Comparison of ENCODE assay signal across 8 cellular contexts in genomic region chr17:61927211-61928100, GRCh38. TPM values are rescaled to one million over a fixed set of nuclear protein-coding genes. Genes with fewer than 3 reads are reported as not detected.
DNase-seq lines count a peak whose midpoint lies in the region; TF ChIP-seq lines count a peak whose summit lies in the region.

A gene with protein sequence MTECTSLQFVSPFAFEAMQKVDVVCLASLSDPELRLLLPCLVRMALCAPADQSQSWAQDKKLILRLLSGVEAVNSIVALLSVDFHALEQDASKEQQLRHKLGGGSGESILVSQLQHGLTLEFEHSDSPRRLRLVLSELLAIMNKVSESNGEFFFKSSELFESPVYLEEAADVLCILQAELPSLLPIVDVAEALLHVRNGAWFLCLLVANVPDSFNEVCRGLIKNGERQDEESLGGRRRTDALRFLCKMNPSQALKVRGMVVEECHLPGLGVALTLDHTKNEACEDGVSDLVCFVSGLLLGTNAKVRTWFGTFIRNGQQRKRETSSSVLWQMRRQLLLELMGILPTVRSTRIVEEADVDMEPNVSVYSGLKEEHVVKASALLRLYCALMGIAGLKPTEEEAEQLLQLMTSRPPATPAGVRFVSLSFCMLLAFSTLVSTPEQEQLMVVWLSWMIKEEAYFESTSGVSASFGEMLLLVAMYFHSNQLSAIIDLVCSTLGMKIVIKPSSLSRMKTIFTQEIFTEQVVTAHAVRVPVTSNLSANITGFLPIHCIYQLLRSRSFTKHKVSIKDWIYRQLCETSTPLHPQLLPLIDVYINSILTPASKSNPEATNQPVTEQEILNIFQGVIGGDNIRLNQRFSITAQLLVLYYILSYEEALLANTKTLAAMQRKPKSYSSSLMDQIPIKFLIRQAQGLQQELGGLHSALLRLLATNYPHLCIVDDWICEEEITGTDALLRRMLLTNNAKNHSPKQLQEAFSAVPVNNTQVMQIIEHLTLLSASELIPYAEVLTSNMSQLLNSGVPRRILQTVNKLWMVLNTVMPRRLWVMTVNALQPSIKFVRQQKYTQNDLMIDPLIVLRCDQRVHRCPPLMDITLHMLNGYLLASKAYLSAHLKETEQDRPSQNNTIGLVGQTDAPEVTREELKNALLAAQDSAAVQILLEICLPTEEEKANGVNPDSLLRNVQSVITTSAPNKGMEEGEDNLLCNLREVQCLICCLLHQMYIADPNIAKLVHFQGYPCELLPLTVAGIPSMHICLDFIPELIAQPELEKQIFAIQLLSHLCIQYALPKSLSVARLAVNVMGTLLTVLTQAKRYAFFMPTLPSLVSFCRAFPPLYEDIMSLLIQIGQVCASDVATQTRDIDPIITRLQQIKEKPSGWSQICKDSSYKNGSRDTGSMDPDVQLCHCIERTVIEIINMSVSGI (minus strand): TSS chr17:61927982. CDS start chr17:61926644, 1,338 bp downstream.

- H4K20me1 ChIP-seq in DOHH2 (ENCODE audit: control insufficient read depth, insufficient read depth, low read depth, low read length) (no peaks in the 10 kb centered on the region), H9 (ENCODE audit: control insufficient read depth, insufficient read depth, insufficient read length) (no peaks in the 10 kb centered on the region)

- H3K4me1 Mint-ChIP-seq in H9, result peaks cover 11% of the 10 kb centered on the region in 2 experiments
- peaks cover 22% of the 10 kb centered on the region for H3K4me1 Mint-ChIP-seq in neural crest cell

- no peak within 1 kb of the TSS for H2BK5ac ChIP-seq in H9 (ENCODE audit: insufficient read length, low read length)

- H2BK120ac ChIP-seq in H9 (ENCODE audit: low read depth, low read length, poor library complexity, severe bottlenecking), result no peak within 1 kb of the TSS

- 0 out of 2 replicates have a peak, but pooled peaks cover 3% of the 10 kb centered on the region for H3F3A ChIP-seq in DOHH2 (ENCODE audit: control insufficient read depth, insufficient read depth)

- H3T11ph ChIP-seq in H9 (ENCODE audit: low read length), result no peak within 1 kb of the TSS

- peaks cover 8 to 29% (median 26%) of the 10 kb centered on the region in 3 experiments; a peak in 6 of 7 replicates for H3K36me3 Mint-ChIP-seq in H9 (ENCODE audit: insufficient read depth in 1 of 3, low read depth in 3 of 3)
- H3K36me3 Mint-ChIP-seq in neural crest cell (ENCODE audit: low read depth), result peaks cover 4% of the 10 kb centered on the region

- H4K91ac ChIP-seq in H9 (ENCODE audit: insufficient read length, low read depth, low read length), result no peak within 1 kb of the TSS

- no peaks in the 10 kb centered on the region for H3K79me1 ChIP-seq in H9 (ENCODE audit: insufficient read depth, low read depth, low read length, poor library complexity, severe bottlenecking)

- TF ChIP-seq CTCF in DOHH2 (IDR thresholded peaks at IDR 0.05; ENCODE audit: low read depth, low read length, poor library complexity, severe bottlenecking) (no peak), H9 (conservative IDR thresholded peaks at IDR 0.05) (no peak), foreskin fibroblast (IDR thresholded peaks at IDR 0.05; ENCODE audit: low read depth, low read length) (no peak), neural crest cell (conservative IDR thresholded peaks at IDR 0.05) (no peak), stomach (IDR thresholded peaks at IDR 0.05) (no peak)

- H3K4ac ChIP-seq in H9 (ENCODE audit: low read depth, low read length), result no peak within 1 kb of the TSS

- peak in 2 of 4 donors; percentile 39 to 58 for TF ChIP-seq POLR2A in stomach (IDR thresholded peaks at IDR 0.05)

- H3K27ac Mint-ChIP-seq in H9, result peak within 1 kb of the TSS; percentile 78 to 96 (median 91)
- peak within 1 kb of the TSS; percentile 93 for H3K27ac Mint-ChIP-seq in neural crest cell (ENCODE audit: unreplicated experiment)

- intact Hi-C loops in stomach (cut with DNase I; ENCODE audit: low total_unique reads), result no loop called here

- H2BK15ac ChIP-seq in H9 (ENCODE audit: low read depth, low read length), result no peak within 1 kb of the TSS

- H3K4me3 Mint-ChIP-seq in H9 (peak within 1 kb of the TSS; percentile 88 to 95), neural crest cell (peak within 1 kb of the TSS; percentile 94)

- H3K14ac ChIP-seq in H9 (ENCODE audit: insufficient read depth, low read length), result peak within 1 kb of the TSS; percentile 58

- H3K27me3 ChIP-seq in DOHH2 (ENCODE audit: control insufficient read depth, low read length), result no peaks in the 10 kb centered on the region
- no peaks in the 10 kb centered on the region for H3K27me3 ChIP-seq in H9 (ENCODE audit: insufficient read depth, low read length)
- no peaks in the 10 kb centered on the region for H3K27me3 ChIP-seq in MG63
- H3K27me3 ChIP-seq in stomach, result no peaks in the 10 kb centered on the region

- no peak within 1 kb of the TSS for H2AK5ac ChIP-seq in H9 (ENCODE audit: insufficient read length, low read length)

- peaks cover 27% of the 10 kb centered on the region for H3K79me2 ChIP-seq in DOHH2 (ENCODE audit: control insufficient read depth, low read length)
- peaks cover 2% of the 10 kb centered on the region; the same call in 1 of the 2 replicates for H3K79me2 ChIP-seq in H9 (ENCODE audit: insufficient read depth, low read length)

- H3K9ac ChIP-seq in H9 (ENCODE audit: extremely low read depth, insufficient read length, low read length), result peak within 1 kb of the TSS; percentile 78

- DNase-seq in H9 (peak; percentile 98), MG63 (peak; percentile 99), SHP77 (lab: John Stamatoyannopoulos, UW) (peak; percentile 86), foreskin fibroblast (peak; percentile 93 to 97), neural crest cell (ENCODE audit: low read depth, low spot score) (peak; percentile 88), stomach (peak; percentile 97)
- peak; percentile 90 for DNase-seq in activated effector memory CD4-positive, alpha-beta T cell treated with Interleukin-2 at 50 U/mL for 16 hours

- H4K5ac ChIP-seq in H9 (ENCODE audit: insufficient read length, low read depth, low read length), result no peak within 1 kb of the TSS

- H4K8ac ChIP-seq in H9 (replicated peaks; ENCODE audit: insufficient read length, low read depth, low read length), result peak within 1 kb of the TSS; percentile 3

- H3K23ac ChIP-seq in H9 (ENCODE audit: insufficient read length, low read depth, low read length), result no peak within 1 kb of the TSS

- H2BK20ac ChIP-seq in H9 (ENCODE audit: low read depth, low read length, poor library complexity, severe bottlenecking), result no peak within 1 kb of the TSS

- H3K27me3 Mint-ChIP-seq in H9 (ENCODE audit: low read depth) (peaks cover 2% of the 10 kb centered on the region; the same call in 1 of the 2 replicates), neural crest cell (ENCODE audit: low read depth) (peaks cover 4% of the 10 kb centered on the region)

- no peak within 1 kb of the TSS for H2AFZ ChIP-seq in H9 (ENCODE audit: low read length)

- no peak within 1 kb of the TSS for H2BK12ac ChIP-seq in H9 (ENCODE audit: insufficient read length, low read depth, low read length)

- H3K9me3 Mint-ChIP-seq in H9 (no peaks in the 10 kb centered on the region), neural crest cell (no peaks in the 10 kb centered on the region)

- H3K27ac ChIP-seq in DOHH2 (ENCODE audit: low read depth, low read length), result peak within 1 kb of the TSS; percentile 41
- H3K27ac ChIP-seq in H9 (ENCODE audit: insufficient read length, low read depth, low read length), result no peak within 1 kb of the TSS
- H3K27ac ChIP-seq in stomach, result peak within 1 kb of the TSS; percentile 87 to 91 (median 87)

- H3K36me3 ChIP-seq in DOHH2 (ENCODE audit: control insufficient read depth, low read length), result peaks cover 25% of the 10 kb centered on the region
- H3K36me3 ChIP-seq in MG63, result peaks cover 26% of the 10 kb centered on the region
- peaks cover 7 to 28% (median 27%) of the 10 kb centered on the region in 4 donors for H3K36me3 ChIP-seq in stomach

- H3K9me2 ChIP-seq in DOHH2 (replicated peaks; ENCODE audit: control insufficient read depth, low read length), result no peaks in the 10 kb centered on the region

- H3K56ac ChIP-seq in H9 (ENCODE audit: insufficient read length, low read depth, low read length), result no peak within 1 kb of the TSS

- WGBS in H9 (ENCODE audit: extremely low coverage, insufficient read length, low lambda C conversion rate), result no CpG with 5 or more reads among the region's 58 CpGs
- 0 to 1% (median 0%) methylated on average over 39 to 58 of the region's 58 CpGs for WGBS in stomach, 5 donors

- TF ChIP-seq EP300 in stomach (IDR thresholded peaks at IDR 0.05), result no peak

- H3K4me2 ChIP-seq in DOHH2 (ENCODE audit: low read length) (peak within 1 kb of the TSS; percentile 82), H9 (ENCODE audit: insufficient read depth, insufficient read length, low read length) (peak within 1 kb of the TSS; percentile 87)

- H3K9me3 ChIP-seq in DOHH2 (ENCODE audit: control insufficient read depth, insufficient read depth, low read length), result no peaks in the 10 kb centered on the region
- H3K9me3 ChIP-seq in H9 (ENCODE audit: control insufficient read depth, low read depth, low read length), result no peaks in the 10 kb centered on the region
- H3K9me3 ChIP-seq in MG63, result no peaks in the 10 kb centered on the region
- no peaks in the 10 kb centered on the region for H3K9me3 ChIP-seq in stomach

- H3K4me3 ChIP-seq in DOHH2 (ENCODE audit: low read length), result peak within 1 kb of the TSS; percentile 89
- peak within 1 kb of the TSS; percentile 89 for H3K4me3 ChIP-seq in MG63
- H3K4me3 ChIP-seq in foreskin fibroblast (ENCODE audit: low read depth in 1 of 2, low read length in 2 of 2), result peak within 1 kb of the TSS; percentile 86 to 95
- H3K4me3 ChIP-seq in stomach, result peak within 1 kb of the TSS; percentile 62 to 82 (median 78)

- H3K23me2 ChIP-seq in H9 (ENCODE audit: insufficient read length, low read depth, low read length, poor library complexity, severe bottlenecking), result peaks cover 6% of the 10 kb centered on the region

- H3K4me1 ChIP-seq in DOHH2 (ENCODE audit: control insufficient read depth, low read length) (peaks cover 16% of the 10 kb centered on the region), H9 (ENCODE audit: insufficient read depth, low read length) (no peaks in the 10 kb centered on the region), stomach (peaks cover 8 to 25% (median 17%) of the 10 kb centered on the region in 4 donors)

- peak within 1 kb of the TSS; percentile 12 for H3K18ac ChIP-seq in H9 (ENCODE audit: insufficient read length, low read depth, low read length)

RNA-seq across cellular contexts. Expression of the gene that starts here (rescaled TPM):
- 20.8 and 21.3 TPM in 2 replicates for total RNA-seq in H9 (2021)
- 8.1 and 11.9 TPM in 2 replicates for total RNA-seq in MG63 (2014; rRNA removed; shearing (Covaris generic); ENCODE audit: low replicate concordance)
- 25.4 and 25.9 TPM in 2 replicates for total RNA-seq in neural crest cell
- total RNA-seq in stomach, result 10 to 100 TPM in 1 of 5 donors, 1 to 10 TPM in 3, under 1 TPM in 1; 0.58 to 32.5 (median 6.4) TPM
- polyA plus RNA-seq in stomach, result 1 to 10 TPM; 1.4 to 2.1 (median 1.4) TPM
